In genomic region chr14:106493962-106494823, GRCh38 we compare ENCODE assay signal across 13 cellular contexts.
A peak's percentile ranks its signal among the peaks of the same experiment; 100 is the strongest.
DNase-seq lines count a peak whose midpoint lies in the region; ATAC-seq, FAIRE-seq and TF ChIP-seq lines count a peak whose summit lies in the region.
"Had no signal": no experiment of that assay in that cellular context is flagged by ENCODE, and none has a peak within 500 bp of the region (broad histone marks: within the 10 kb centered on the region; RNA-seq: fewer than 3 reads in every experiment).

No MANE protein-coding gene starts in this region.

- ATAC-seq in CD4-positive, CD25-positive, alpha-beta regulatory T cell (ENCODE audit: low read depth in 2 of 2), result no peak
- no peak for ATAC-seq in activated T-helper 17 cell treated with anti-CD3 and anti-CD28 coated beads, Interleukin-2, amount 50 U/mL, for 72 hours (replicated peaks)
- peak; percentile 36 to 45 (median 42) for ATAC-seq in natural killer cell
- no peak for ATAC-seq in HG02938 (IDR thresholded peaks at IDR 0.05; ENCODE audit: unreplicated experiment)
- no peak for ATAC-seq in HG03432 (IDR thresholded peaks at IDR 0.05; ENCODE audit: unreplicated experiment)
- no peak for ATAC-seq in gastroesophageal sphincter
- ATAC-seq: GM23338 had no signal

- H3K27ac ChIP-seq in CD4-positive, CD25-positive, alpha-beta regulatory T cell (ENCODE audit: insufficient read depth, low read length, poor library complexity, severe bottlenecking), result no peak overlapping the region
- H3K27ac ChIP-seq in gastroesophageal sphincter, result no peak overlapping the region

- TF ChIP-seq POLR2A in GM12891 (IDR thresholded peaks at IDR 0.05; ENCODE audit: low read depth, low read length) (no peak), gastroesophageal sphincter (IDR thresholded peaks at IDR 0.05) (no peak)

- H3K4me3 ChIP-seq in CD4-positive, CD25-positive, alpha-beta regulatory T cell (ENCODE audit: low read depth, low read length), result peak overlapping the region; percentile 49
- no peak overlapping the region for H3K4me3 ChIP-seq in gastroesophageal sphincter
- H3K4me3 ChIP-seq: GM23338, MG63 had no signal

- H3K27ac Mint-ChIP-seq in CD4-positive, CD25-positive, alpha-beta regulatory T cell, result peak overlapping the region in 1 of 3 donors; percentile 61
- H3K27ac Mint-ChIP-seq in activated T-helper 17 cell treated with anti-CD3 and anti-CD28 coated beads, Interleukin-2, amount 50 U/mL, for 72 hours, result no peak overlapping the region
- peak overlapping the region; percentile 33 to 88 for H3K27ac Mint-ChIP-seq in natural killer cell
- H3K27ac Mint-ChIP-seq: GM23338, progenitor cell of endocrine pancreas had no signal

- H3K4me3 Mint-ChIP-seq in CD4-positive, CD25-positive, alpha-beta regulatory T cell, result peak overlapping the region in 2 of 4 donors; percentile 68 to 69
- H3K4me3 Mint-ChIP-seq in activated T-helper 17 cell treated with anti-CD3 and anti-CD28 coated beads, Interleukin-2, amount 50 U/mL, for 72 hours, result peak overlapping the region; percentile 63
- H3K4me3 Mint-ChIP-seq in natural killer cell, result peak overlapping the region; percentile 84
- H3K4me3 Mint-ChIP-seq: GM23338 had no signal

- no peaks in the 10 kb centered on the region for H3K9me3 ChIP-seq in CD4-positive, CD25-positive, alpha-beta regulatory T cell (ENCODE audit: control insufficient read depth in 2 of 2, low read length in 2 of 2)
- H3K9me3 ChIP-seq in gastroesophageal sphincter, result no peaks in the 10 kb centered on the region
- H3K9me3 ChIP-seq: MG63 had no signal

- H3K4me1 Mint-ChIP-seq in CD4-positive, CD25-positive, alpha-beta regulatory T cell, result peaks cover 0 to 6% (median 0%) of the 10 kb centered on the region in 4 donors
- peaks cover 13% of the 10 kb centered on the region for H3K4me1 Mint-ChIP-seq in activated T-helper 17 cell treated with anti-CD3 and anti-CD28 coated beads, Interleukin-2, amount 50 U/mL, for 72 hours
- peaks cover 16% of the 10 kb centered on the region in 2 donors for H3K4me1 Mint-ChIP-seq in natural killer cell
- H3K4me1 Mint-ChIP-seq: GM23338 had no signal

- peaks cover 0 to 4% (median 0%) of the 10 kb centered on the region in 7 donors for H3K9me3 Mint-ChIP-seq in CD4-positive, CD25-positive, alpha-beta regulatory T cell
- no peaks in the 10 kb centered on the region for H3K9me3 Mint-ChIP-seq in activated T-helper 17 cell treated with anti-CD3 and anti-CD28 coated beads, Interleukin-2, amount 50 U/mL, for 72 hours
- H3K9me3 Mint-ChIP-seq in natural killer cell, result no peaks in the 10 kb centered on the region

- H3K27me3 ChIP-seq in CD4-positive, CD25-positive, alpha-beta regulatory T cell (ENCODE audit: control insufficient read depth, insufficient read depth, low read length), result peaks cover 2% of the 10 kb centered on the region
- peaks cover 6% of the 10 kb centered on the region for H3K27me3 ChIP-seq in gastroesophageal sphincter
- H3K27me3 ChIP-seq: MG63 had no signal

- WGBS in gastroesophageal sphincter (ENCODE audit: low coverage in 1 of 2), 2 donors, result 28 to 39% methylated on average over 3 of the region's 3 CpGs

- H3K36me3 ChIP-seq in CD4-positive, CD25-positive, alpha-beta regulatory T cell (ENCODE audit: control insufficient read depth, insufficient read depth, low read length), result no peaks in the 10 kb centered on the region
- H3K36me3 ChIP-seq in gastroesophageal sphincter, result no peaks in the 10 kb centered on the region
- H3K36me3 ChIP-seq: MG63 had no signal

- TF ChIP-seq CTCF in natural killer cell (IDR thresholded peaks at IDR 0.05) (no peak), gastroesophageal sphincter (IDR thresholded peaks at IDR 0.05) (no peak)

- no peaks in the 10 kb centered on the region for H3K27me3 Mint-ChIP-seq in CD4-positive, CD25-positive, alpha-beta regulatory T cell
- no peaks in the 10 kb centered on the region for H3K27me3 Mint-ChIP-seq in activated T-helper 17 cell treated with anti-CD3 and anti-CD28 coated beads, Interleukin-2, amount 50 U/mL, for 72 hours
- H3K27me3 Mint-ChIP-seq in natural killer cell (ENCODE audit: low read depth in 2 of 2), result no peaks in the 10 kb centered on the region
- H3K27me3 Mint-ChIP-seq: progenitor cell of endocrine pancreas had no signal

- TF ChIP-seq EP300 in gastroesophageal sphincter (IDR thresholded peaks at IDR 0.05), result no peak

- H3K4me1 ChIP-seq in CD4-positive, CD25-positive, alpha-beta regulatory T cell (ENCODE audit: control insufficient read depth, insufficient read depth, low read length, poor library complexity, severe bottlenecking), result no peaks in the 10 kb centered on the region
- H3K4me1 ChIP-seq in gastroesophageal sphincter, result no peaks in the 10 kb centered on the region

- intact Hi-C loops in natural killer cell (cut with micrococcal nuclease), result no loop called here

- FAIRE-seq in GM12891 (lab: Jason Lieb, UNC), result peak; percentile 60
- FAIRE-seq: G401.6, HTR-8/SVneo had no signal

- DNase-seq in CD4-positive, CD25-positive, alpha-beta regulatory T cell, result no peak
- DNase-seq in GM12891 (ENCODE audit: insufficient read length, low spot score), result no peak
- no peak for DNase-seq in natural killer cell
- DNase-seq: MG63, NCI-H2081 had no signal

- H3K36me3 Mint-ChIP-seq in CD4-positive, CD25-positive, alpha-beta regulatory T cell, result no peaks in the 10 kb centered on the region
- no peaks in the 10 kb centered on the region for H3K36me3 Mint-ChIP-seq in activated T-helper 17 cell treated with anti-CD3 and anti-CD28 coated beads, Interleukin-2, amount 50 U/mL, for 72 hours (ENCODE audit: low read depth)
- no peaks in the 10 kb centered on the region for H3K36me3 Mint-ChIP-seq in natural killer cell

TF ChIP-seq in GM12891, 5 proteins besides CTCF, POLR2A, EP300 and RAD21:
- TF ChIP-seq POU2F2 (IDR thresholded peaks at IDR 0.05; ENCODE audit: low read depth, low read length), result no peak
- TF ChIP-seq TAF1 (IDR thresholded peaks at IDR 0.05; ENCODE audit: low read depth, low read length), result no peak
- TF ChIP-seq POLR2AphosphoS5 (IDR thresholded peaks at IDR 0.05; ENCODE audit: low read depth, low read length), result no peak

Comparison
In these comparisons a context has a peak if more than half of its experiments do, and no peak if none do; other contexts are left out.
1. ATAC-seq: peak in natural killer cell (3 of 3); none in CD4-positive, CD25-positive, alpha-beta regulatory T cell (0 of 2), activated T-helper 17 cell treated with anti-CD3 and anti-CD28 coated beads, Interleukin-2, amount 50 U/mL, for 72 hours (single experiment), HG02938 (single experiment), HG03432 (single experiment) and gastroesophageal sphincter (single experiment).